1 cellular context compared by ENCODE assay signal in the genomic region with DNA sequence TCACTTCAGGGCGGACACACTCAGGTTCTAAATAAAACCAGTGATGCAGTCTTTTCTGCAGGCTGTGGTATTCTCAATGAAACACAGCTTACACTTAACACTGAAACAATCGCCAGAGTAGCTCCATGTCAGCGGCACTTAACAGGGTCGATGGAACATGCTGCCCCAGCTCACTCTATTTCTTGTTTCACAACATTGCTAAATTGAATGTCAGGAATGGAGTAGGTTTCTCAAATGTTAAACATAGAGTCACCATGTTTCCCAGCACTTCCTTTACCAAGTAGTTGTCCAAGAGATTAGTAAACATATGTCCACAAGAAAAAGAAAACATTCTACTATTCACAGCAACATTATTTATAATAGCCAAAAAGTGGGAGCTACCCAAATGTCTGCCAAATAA.
TF ChIP-seq lines count a peak whose summit lies in the region.

No MANE protein-coding gene starts in this region.

TF ChIP-seq in IMR-90, 13 proteins besides CTCF, POLR2A, EP300 and RAD21 (continued from another document):
- TF ChIP-seq, protein P1, sequence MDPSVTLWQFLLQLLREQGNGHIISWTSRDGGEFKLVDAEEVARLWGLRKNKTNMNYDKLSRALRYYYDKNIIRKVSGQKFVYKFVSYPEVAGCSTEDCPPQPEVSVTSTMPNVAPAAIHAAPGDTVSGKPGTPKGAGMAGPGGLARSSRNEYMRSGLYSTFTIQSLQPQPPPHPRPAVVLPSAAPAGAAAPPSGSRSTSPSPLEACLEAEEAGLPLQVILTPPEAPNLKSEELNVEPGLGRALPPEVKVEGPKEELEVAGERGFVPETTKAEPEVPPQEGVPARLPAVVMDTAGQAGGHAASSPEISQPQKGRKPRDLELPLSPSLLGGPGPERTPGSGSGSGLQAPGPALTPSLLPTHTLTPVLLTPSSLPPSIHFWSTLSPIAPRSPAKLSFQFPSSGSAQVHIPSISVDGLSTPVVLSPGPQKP (IDR thresholded peaks at IDR 0.05; ENCODE audit: borderline replicate concordance, low read depth, low read length), result no peak
- TF ChIP-seq FOS (IDR thresholded peaks at IDR 0.05; ENCODE audit: low read depth, low read length) (no peak), NFE2L2 (IDR thresholded peaks at IDR 0.05; ENCODE audit: low read depth, low read length) (no peak)
